ENCODE assay signal across 17 cellular contexts in genomic region chr14:105878554-105878953, GRCh38.
DNase-seq lines count a peak whose midpoint lies in the region; ATAC-seq and TF ChIP-seq lines count a peak whose summit lies in the region.
"Had no signal": no experiment of that assay in that cellular context is flagged by ENCODE, and none has a peak within 500 bp of the region (broad histone marks: within the 10 kb centered on the region; RNA-seq: fewer than 3 reads in every experiment).

No MANE protein-coding gene starts in this region.

- H3K9ac ChIP-seq in Karpas-422 (ENCODE audit: low read length) = no peak overlapping the region

- H3K79me2 ChIP-seq in Karpas-422 (ENCODE audit: low read length) = no peaks in the 10 kb centered on the region

- H3K27ac ChIP-seq in coronary artery (no peak overlapping the region), aorta (ENCODE audit: low read depth in 1 of 2, low read length in 2 of 2) (no peak overlapping the region), Karpas-422 (ENCODE audit: low read length) (no peak overlapping the region)
- H3K27ac ChIP-seq: C4-2B, RWPE1 had no signal

- no peak overlapping the region for H2AFZ ChIP-seq in Karpas-422 (ENCODE audit: low read length)

- 87 to 89% methylated on average over 13 of the region's 13 CpGs for WGBS in aorta, 2 donors

- no peaks in the 10 kb centered on the region for H3K27me3 ChIP-seq in aorta (ENCODE audit: control insufficient read depth in 1 of 2, insufficient read depth in 2 of 2, low read length in 1 of 2)
- no peaks in the 10 kb centered on the region for H3K27me3 ChIP-seq in Karpas-422 (ENCODE audit: low read length)

- H3K4me1 ChIP-seq in aorta (ENCODE audit: control insufficient read depth in 1 of 2, insufficient read depth in 2 of 2, low read length in 2 of 2) (no peaks in the 10 kb centered on the region), Karpas-422 (ENCODE audit: low read length) (no peaks in the 10 kb centered on the region)

- DNase-seq in cardiac septum (ENCODE audit: low spot score) (peak; percentile 31), Right ventricle myocardium superior (no peak), coronary artery (ENCODE audit: low spot score) (peak; percentile 40), posterior vena cava (ENCODE audit: low spot score) (peak; percentile 51), aorta (peak; percentile 11 to 37), Karpas-422 (no peak)
- DNase-seq: DMS 273 treated with DMSO at 0.1 percent for 48 hours, GDM1, KBM-7, NCI-H1436 treated with DMSO at 0.1 percent for 48 hours, NCI-H2081, NCI-H510A treated with DMSO at 0.1 percent for 48 hours, NCI-H82, PC-3 had no signal

- no peak overlapping the region for H3K4me2 ChIP-seq in Karpas-422 (ENCODE audit: low read depth, low read length, poor library complexity, severe bottlenecking)

- no peaks in the 10 kb centered on the region for H3K9me2 ChIP-seq in Karpas-422 (replicated peaks; ENCODE audit: insufficient read depth, low read length)

- no peak overlapping the region for H3K4me3 ChIP-seq in coronary artery
- H3K4me3 ChIP-seq in aorta (ENCODE audit: low read length in 2 of 2) = no peak overlapping the region
- H3K4me3 ChIP-seq in Karpas-422 (ENCODE audit: low read length) = no peak overlapping the region

- TF ChIP-seq CTCF in coronary artery (IDR thresholded peaks at IDR 0.05) = no peak

- H3K36me3 ChIP-seq in aorta (ENCODE audit: control insufficient read depth in 1 of 2, insufficient read depth in 2 of 2, low read length in 1 of 2) = no peaks in the 10 kb centered on the region
- H3K36me3 ChIP-seq in Karpas-422 (ENCODE audit: insufficient read depth, low read length) = no peaks in the 10 kb centered on the region

- intact Hi-C loops in cardiac septum (cut with DNase I) (no loop called here), Right ventricle myocardium superior (cut with DNase I) (no loop called here), posterior vena cava (cut with DNase I) (no loop called here), aorta (cut with DNase I) (no loop called here)

- ATAC-seq in Right ventricle myocardium superior (ENCODE audit: poor library complexity) = no peak
- ATAC-seq in aorta (ENCODE audit: low FRiP score) = no peak
- ATAC-seq in HG02678 (IDR thresholded peaks at IDR 0.05; ENCODE audit: unreplicated experiment) = no peak
- ATAC-seq: PC-3 had no signal

- H3K9me3 ChIP-seq in aorta (ENCODE audit: control insufficient read depth, low read length) = no peaks in the 10 kb centered on the region
- H3K9me3 ChIP-seq in Karpas-422 (ENCODE audit: low read length) = no peaks in the 10 kb centered on the region

- H4K20me1 ChIP-seq in Karpas-422 (ENCODE audit: insufficient read depth, low read depth, low read length) = no peaks in the 10 kb centered on the region

Comparison
In these comparisons a context has a peak if more than half of its experiments do, and no peak if none do; other contexts are left out.
1. DNase-seq: peak in cardiac septum (single experiment), coronary artery (single experiment), posterior vena cava (single experiment) and aorta (2 of 2); none in Right ventricle myocardium superior (single experiment) and Karpas-422 (single experiment).